ENCODE assay signal across 18 cellular contexts in the genomic region with DNA sequence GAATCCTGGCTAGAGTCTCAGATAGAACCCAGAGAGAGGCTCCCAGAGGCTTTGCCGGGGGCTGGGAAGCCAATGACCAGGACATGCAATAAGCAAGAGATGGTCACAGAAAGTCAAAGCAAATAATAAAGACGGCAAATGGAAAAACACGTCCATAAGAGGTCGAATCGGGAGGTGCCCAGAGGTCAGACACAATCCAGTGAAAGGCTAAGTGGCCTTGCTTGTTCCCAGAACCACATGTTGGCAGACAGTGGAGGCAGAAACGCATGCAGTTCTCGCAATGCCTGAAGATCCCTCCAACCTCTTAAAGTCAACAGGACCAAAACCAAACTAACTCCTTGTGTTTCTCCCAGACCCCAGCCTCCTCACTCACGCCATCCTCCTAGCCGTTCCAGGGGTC. TPM values are rescaled to one million over a fixed set of nuclear protein-coding genes. Genes with fewer than 3 reads are reported as not detected.
A peak's percentile ranks its signal among the peaks of the same experiment; 100 is the strongest.
DNase-seq lines count a peak whose midpoint lies in the region; ATAC-seq and TF ChIP-seq lines count a peak whose summit lies in the region.
"Had no signal": no experiment of that assay in that cellular context is flagged by ENCODE, and none has a peak within 500 bp of the region (broad histone marks: within the 10 kb centered on the region; RNA-seq: fewer than 3 reads in every experiment).

No MANE protein-coding gene starts in this region.

- H3K27ac Mint-ChIP-seq in neural crest cell (ENCODE audit: unreplicated experiment): no peak overlapping the region
- H3K27ac Mint-ChIP-seq: B cell, T-cell had no signal

- ATAC-seq in GM21526 (IDR thresholded peaks at IDR 0.05; ENCODE audit: low FRiP score, unreplicated experiment): no peak
- ATAC-seq: T-cell had no signal

- H3K4me3 ChIP-seq in left ventricle myocardium inferior (peak overlapping the region; percentile 29), duodenal mucosa (ENCODE audit: low read depth in 1 of 2, low read length in 2 of 2) (peak overlapping the region; percentile 37 to 70), vagina (no peak overlapping the region), MM.1S (ENCODE audit: low read length) (no peak overlapping the region)

- TF ChIP-seq POLR2A in vagina (IDR thresholded peaks at IDR 0.05): no peak

- peaks cover 71% of the 10 kb centered on the region for H3K79me2 ChIP-seq in MM.1S (ENCODE audit: low read length)

- peaks cover 2% of the 10 kb centered on the region for H3K9me3 Mint-ChIP-seq in neural crest cell
- H3K9me3 Mint-ChIP-seq: T-cell had no signal

- peaks cover 9% of the 10 kb centered on the region for H3K27me3 Mint-ChIP-seq in neural crest cell (ENCODE audit: low read depth)
- H3K27me3 Mint-ChIP-seq: B cell, T-cell had no signal

- H3K4me1 ChIP-seq in left ventricle myocardium inferior (peaks cover 87% of the 10 kb centered on the region), duodenal mucosa (ENCODE audit: control insufficient read depth in 1 of 2, insufficient read depth in 2 of 2, low read length in 2 of 2) (peaks cover 30 to 34% of the 10 kb centered on the region in 2 donors), vagina (peaks cover 31% of the 10 kb centered on the region), MM.1S (ENCODE audit: low read length) (peaks cover 30% of the 10 kb centered on the region)

- no peak for TF ChIP-seq CTCF in left ventricle myocardium inferior (IDR thresholded peaks at IDR 0.05; ENCODE audit: borderline replicate concordance)
- TF ChIP-seq CTCF in neural crest cell (conservative IDR thresholded peaks at IDR 0.05): no peak
- no peak for TF ChIP-seq CTCF in vagina (IDR thresholded peaks at IDR 0.05)
- no peak for TF ChIP-seq CTCF in MM.1S (IDR thresholded peaks at IDR 0.05; ENCODE audit: low read length)

- no peak overlapping the region for H2AFZ ChIP-seq in MM.1S (ENCODE audit: low read length)

- H3K9ac ChIP-seq in duodenal mucosa (ENCODE audit: low read depth in 1 of 2, low read length in 2 of 2) (peak overlapping the region; percentile 33 to 60), MM.1S (ENCODE audit: low read length) (no peak overlapping the region)

- no peaks in the 10 kb centered on the region; the same call in none of the 2 replicates for H3F3A ChIP-seq in MM.1S (ENCODE audit: insufficient read depth, low read length)

- peak overlapping the region; percentile 90 for H3K27ac ChIP-seq in left ventricle myocardium inferior (replicated peaks)
- peak overlapping the region; percentile 13 for H3K27ac ChIP-seq in duodenal mucosa (ENCODE audit: low read depth, low read length)
- peak overlapping the region; percentile 40 for H3K27ac ChIP-seq in vagina
- H3K27ac ChIP-seq in MM.1S (ENCODE audit: low read length): no peak overlapping the region
- H3K27ac ChIP-seq: neutrophil had no signal

- H3K9me3 ChIP-seq in left ventricle myocardium inferior (replicated peaks): no peaks in the 10 kb centered on the region
- H3K9me3 ChIP-seq in duodenal mucosa (ENCODE audit: control insufficient read depth in 1 of 2, low read length in 2 of 2): no peaks in the 10 kb centered on the region
- H3K9me3 ChIP-seq in vagina: no peaks in the 10 kb centered on the region
- H3K9me3 ChIP-seq in MM.1S (replicated peaks; ENCODE audit: insufficient read depth, low read length): no peaks in the 10 kb centered on the region
- H3K9me3 ChIP-seq: neutrophil had no signal

- no peaks in the 10 kb centered on the region for H3K27me3 ChIP-seq in left ventricle myocardium inferior (ENCODE audit: low read depth)
- H3K27me3 ChIP-seq in duodenal mucosa (ENCODE audit: control insufficient read depth in 1 of 2, insufficient read depth in 2 of 2, low read length in 2 of 2): no peaks in the 10 kb centered on the region
- no peaks in the 10 kb centered on the region for H3K27me3 ChIP-seq in vagina
- no peaks in the 10 kb centered on the region for H3K27me3 ChIP-seq in MM.1S (replicated peaks; ENCODE audit: insufficient read depth, low read length)

- H3K4me1 Mint-ChIP-seq in neural crest cell: peaks cover 25% of the 10 kb centered on the region

- intact Hi-C loops in left ventricle myocardium inferior (cut with micrococcal nuclease): no loop called here
- intact Hi-C loops in cardiac septum (cut with DNase I): no loop called here
- intact Hi-C loops in vagina (cut with DNase I): no loop called here

- peaks cover 2% of the 10 kb centered on the region for H3K36me3 Mint-ChIP-seq in neural crest cell (ENCODE audit: low read depth)
- H3K36me3 Mint-ChIP-seq: T-cell had no signal

- DNase-seq in left ventricle myocardium inferior (no peak), cardiac septum (ENCODE audit: low spot score) (no peak), neural crest cell (ENCODE audit: low read depth, low spot score) (no peak), vagina (ENCODE audit: extremely low spot score in 2 of 2) (no peak), GM03348 (ENCODE audit: low spot score) (no peak), MM.1S (no peak)
- DNase-seq: activated CD8-positive, alpha-beta memory T cell treated with anti-CD3 and anti-CD28 coated beads for 24 hours; amniotic stem cell; NCI-H1105; NCI-H526 treated with DMSO at 0.1 percent for 48 hours; stimulated activated CD4-positive, alpha-beta T cell treated with anti-CD3 and anti-CD28 coated beads, Interleukin-4, amount 100 ng/mL, for 24 hours; T-cell had no signal

- no peaks in the 10 kb centered on the region for H3K36me3 ChIP-seq in left ventricle myocardium inferior
- no peaks in the 10 kb centered on the region for H3K36me3 ChIP-seq in duodenal mucosa (ENCODE audit: control insufficient read depth in 1 of 2, insufficient read depth in 2 of 2, low read length in 2 of 2)
- H3K36me3 ChIP-seq in vagina: no peaks in the 10 kb centered on the region
- H3K36me3 ChIP-seq in MM.1S (replicated peaks; ENCODE audit: insufficient read depth, low read length): no peaks in the 10 kb centered on the region
- H3K36me3 ChIP-seq: neutrophil had no signal

- no peaks in the 10 kb centered on the region for H4K20me1 ChIP-seq in MM.1S (ENCODE audit: insufficient read depth, low read length)

- H3K9me2 ChIP-seq in MM.1S (replicated peaks; ENCODE audit: insufficient read depth, low read length): no peaks in the 10 kb centered on the region

- no peak overlapping the region for H3K4me2 ChIP-seq in MM.1S (ENCODE audit: low read depth, low read length)

- H3K4me3 Mint-ChIP-seq in neural crest cell: peak overlapping the region; percentile 45
- H3K4me3 Mint-ChIP-seq: T-cell had no signal

RNA-seq across cellular contexts. Expression of gene CYB5A, which starts 3.0 kb away (rescaled TPM):
- total RNA-seq in left ventricle myocardium inferior (105 TPM), cardiac septum (57.2 TPM), neural crest cell (38.1 and 46.5 TPM in 2 replicates), vagina (88.6 TPM)
- total RNA-seq: G401 had no signal

RNA-seq across cellular contexts. Expression of gene C18orf63, which starts 26.9 kb away (rescaled TPM):
- total RNA-seq in left ventricle myocardium inferior: not detected
- total RNA-seq in cardiac septum: not detected
- total RNA-seq in neural crest cell: not detected in 2 replicates
- total RNA-seq in vagina: not detected
- total RNA-seq: B cell, G401, subcutaneous adipose tissue, T-cell had no signal

Comparison
In these comparisons a context has a peak if more than half of its experiments do, and no peak if none do; other contexts are left out.
1. H3K4me3 ChIP-seq: peak in left ventricle myocardium inferior (single experiment) and duodenal mucosa (2 of 2); none in vagina (0 of 2) and MM.1S (single experiment).